Comparison of ENCODE assay signal across 16 cellular contexts in genomic region chr4:38818441-38818976, GRCh38. TPM values are rescaled to one million over a fixed set of nuclear protein-coding genes. Genes with fewer than 3 reads are reported as not detected.
DNase-seq lines count a peak whose midpoint lies in the region; ATAC-seq, FAIRE-seq and TF ChIP-seq lines count a peak whose summit lies in the region.
"Had no signal": no experiment of that assay in that cellular context is flagged by ENCODE, and none has a peak within 500 bp of the region (broad histone marks: within the 10 kb centered on the region; RNA-seq: fewer than 3 reads in every experiment).

No MANE protein-coding gene starts in this region.

- DNase-seq in GM12891 (ENCODE audit: insufficient read length, low spot score) (no peak), bronchial epithelial cell (ENCODE audit: low read depth) (peak; percentile 51), NCI-H1930 (lab: John Stamatoyannopoulos, UW) (no peak), vagina (ENCODE audit: extremely low spot score in 2 of 2) (no peak)
- no peak for DNase-seq in activated T-cell treated with anti-CD3 and anti-CD28 coated beads, Interleukin-2, amount 50 U/mL, for 24 hours
- DNase-seq in naive thymus-derived CD8-positive, alpha-beta T cell, result no peak
- DNase-seq: activated effector memory CD4-positive, alpha-beta T cell treated with anti-CD3 and anti-CD28 coated beads, Interleukin-2, amount 50 U/mL, for 16 hours; CD8-positive, alpha-beta T cell; Kasumi-1; NCI-H82; stimulated activated CD4-positive, alpha-beta T cell treated with anti-CD3 and anti-CD28 coated beads, Interleukin-4, amount 100 ng/mL, for 4 hours; uterus had no signal

- peaks cover 13% of the 10 kb centered on the region for H3K4me1 Mint-ChIP-seq in activated T-cell treated with anti-CD3 and anti-CD28 coated beads, Interleukin-2, amount 50 U/mL, for 24 hours (ENCODE audit: low read depth)
- peaks cover 0 to 43% (median 4%) of the 10 kb centered on the region in 4 donors for H3K4me1 Mint-ChIP-seq in naive thymus-derived CD8-positive, alpha-beta T cell
- H3K4me1 Mint-ChIP-seq: nephron had no signal

- H3K9me3 Mint-ChIP-seq in activated T-cell treated with anti-CD3 and anti-CD28 coated beads, Interleukin-2, amount 50 U/mL, for 24 hours, result peaks cover 9% of the 10 kb centered on the region
- peaks cover 0 to 37% (median 17%) of the 10 kb centered on the region in 9 donors for H3K9me3 Mint-ChIP-seq in naive thymus-derived CD8-positive, alpha-beta T cell

- H3K27ac Mint-ChIP-seq in activated T-cell treated with anti-CD3 and anti-CD28 coated beads, Interleukin-2, amount 50 U/mL, for 24 hours, result no peak overlapping the region
- H3K27ac Mint-ChIP-seq in naive thymus-derived CD8-positive, alpha-beta T cell, result no peak overlapping the region
- H3K27ac Mint-ChIP-seq: CD8-positive, alpha-beta T cell; nephron had no signal

- H3K27me3 ChIP-seq in bronchial epithelial cell (ENCODE audit: control insufficient read depth, insufficient read depth, low read length), result no peaks in the 10 kb centered on the region
- no peaks in the 10 kb centered on the region for H3K27me3 ChIP-seq in vagina
- H3K27me3 ChIP-seq: uterus had no signal

- POLR2A ChIA-PET in naive thymus-derived CD8-positive, alpha-beta T cell (lab: Charles Lee), result no interaction called here

- TF ChIP-seq CTCF in bronchial epithelial cell (IDR thresholded peaks at IDR 0.05; ENCODE audit: insufficient read depth, low read length, severe bottlenecking), result no peak
- TF ChIP-seq CTCF in vagina (IDR thresholded peaks at IDR 0.05), result no peak

- no peaks in the 10 kb centered on the region for H3K27me3 Mint-ChIP-seq in activated T-cell treated with anti-CD3 and anti-CD28 coated beads, Interleukin-2, amount 50 U/mL, for 24 hours
- H3K27me3 Mint-ChIP-seq in naive thymus-derived CD8-positive, alpha-beta T cell, result no peaks in the 10 kb centered on the region

- intact Hi-C loops in vagina (cut with DNase I), result no loop called here

- peak; percentile 55; the same call in 1 of the 2 replicates for TF ChIP-seq POLR2A in GM12891 (IDR thresholded peaks at IDR 0.05; ENCODE audit: low read depth, low read length)
- TF ChIP-seq POLR2A in vagina (IDR thresholded peaks at IDR 0.05), result no peak

- H3K9me3 ChIP-seq in vagina, result no peaks in the 10 kb centered on the region
- H3K9me3 ChIP-seq: uterus had no signal

- H3K36me3 Mint-ChIP-seq in activated T-cell treated with anti-CD3 and anti-CD28 coated beads, Interleukin-2, amount 50 U/mL, for 24 hours (ENCODE audit: low read depth), result no peaks in the 10 kb centered on the region
- H3K36me3 Mint-ChIP-seq in naive thymus-derived CD8-positive, alpha-beta T cell, result peaks cover 0 to 16% (median 6%) of the 10 kb centered on the region in 3 donors

- ATAC-seq in GM19463 (IDR thresholded peaks at IDR 0.05; ENCODE audit: unreplicated experiment) (peak; percentile 57), HG03103 (IDR thresholded peaks at IDR 0.05; ENCODE audit: low read depth, unreplicated experiment) (peak; percentile 50)
- ATAC-seq in naive thymus-derived CD8-positive, alpha-beta T cell, result no peak
- ATAC-seq: CD8-positive, alpha-beta T cell had no signal

- H3K4me3 Mint-ChIP-seq in activated T-cell treated with anti-CD3 and anti-CD28 coated beads, Interleukin-2, amount 50 U/mL, for 24 hours, result no peak overlapping the region
- H3K4me3 Mint-ChIP-seq in naive thymus-derived CD8-positive, alpha-beta T cell, result no peak overlapping the region
- H3K4me3 Mint-ChIP-seq: CD8-positive, alpha-beta T cell; nephron had no signal

- FAIRE-seq in GM12891 (lab: Jason Lieb, UNC) (peak; percentile 94), bronchial epithelial cell (lab: Jason Lieb, UNC) (no peak)
- FAIRE-seq: colon had no signal

- H3K27ac ChIP-seq in vagina, result no peak overlapping the region
- H3K27ac ChIP-seq: uterus had no signal

- H3K36me3 ChIP-seq in bronchial epithelial cell (ENCODE audit: control insufficient read depth, insufficient read depth, low read length) (no peaks in the 10 kb centered on the region), vagina (no peaks in the 10 kb centered on the region)
- H3K36me3 ChIP-seq: uterus had no signal

- H3K4me1 ChIP-seq in vagina, result no peaks in the 10 kb centered on the region
- H3K4me1 ChIP-seq: uterus had no signal

- no peak overlapping the region for H3K4me3 ChIP-seq in bronchial epithelial cell (ENCODE audit: low read depth, low read length)
- no peak overlapping the region for H3K4me3 ChIP-seq in vagina
- H3K4me3 ChIP-seq: uterus had no signal

TF ChIP-seq in GM12891, 5 proteins besides CTCF, POLR2A, EP300 and RAD21:
- TF ChIP-seq POLR2AphosphoS5 (IDR thresholded peaks at IDR 0.05; ENCODE audit: low read depth, low read length) (no peak; the same call in 1 of the 2 replicates), POU2F2 (IDR thresholded peaks at IDR 0.05; ENCODE audit: low read depth, low read length) (0 out of 2 replicates have a peak, but pooled peaks have one; percentile 34), PAX5 (IDR thresholded peaks at IDR 0.05; ENCODE audit: insufficient read depth, low read length, severe bottlenecking) (peak; percentile 66)
TF ChIP-seq in GM12891: peak in this region for 2.

RNA-seq across cellular contexts. Expression of gene TLR1, which starts 13.9 kb away (rescaled TPM):
- 24.5 TPM for polyA plus RNA-seq in GM12891 (2012; ENCODE audit: low read depth, missing spikeins)
- 0.13 and 0.26 TPM in 2 replicates for total RNA-seq in bronchial epithelial cell
- total RNA-seq in vagina, result 10.3 TPM
- total RNA-seq in naive thymus-derived CD8-positive, alpha-beta T cell, result 10 to 100 TPM; 11.1 to 13.3 TPM
- polyA plus RNA-seq in naive thymus-derived CD8-positive, alpha-beta T cell, result 1 to 10 TPM; 7.1 to 7.9 (median 7.4) TPM

RNA-seq across cellular contexts. Expression of gene TLR10, which starts 35.7 kb away (rescaled TPM):
- polyA plus RNA-seq in GM12891 (2012; ENCODE audit: low read depth, missing spikeins), result 52.6 TPM
- total RNA-seq in bronchial epithelial cell (not detected in 2 replicates), vagina (not detected)
- total RNA-seq in naive thymus-derived CD8-positive, alpha-beta T cell, result 1 to 10 TPM; 2.0 to 2.7 TPM
- polyA plus RNA-seq in naive thymus-derived CD8-positive, alpha-beta T cell, result under 1 TPM in 2 of 3 donors, not detected in 1; 0.30 to 0.44 TPM

RNA-seq across cellular contexts. Expression of gene TLR6, which starts 38.1 kb away (rescaled TPM):
- polyA plus RNA-seq in GM12891 (2012; ENCODE audit: low read depth, missing spikeins), result 10.3 TPM
- total RNA-seq in bronchial epithelial cell (0.26 and 0.38 TPM in 2 replicates), vagina (8.3 TPM)
- 1 to 10 TPM; 4.0 to 4.1 TPM for total RNA-seq in naive thymus-derived CD8-positive, alpha-beta T cell
- polyA plus RNA-seq in naive thymus-derived CD8-positive, alpha-beta T cell, result under 1 TPM in 1 of 3 donors, not detected in 2; 0.29 TPM

RNA-seq across cellular contexts. Expression of gene FAM114A1, which starts 49.1 kb away (rescaled TPM):
- 5.2 TPM for polyA plus RNA-seq in GM12891 (2012; ENCODE audit: low read depth, missing spikeins)
- 40.2 and 44.2 TPM in 2 replicates for total RNA-seq in bronchial epithelial cell
- 105 TPM for total RNA-seq in vagina
- under 1 TPM in 1 of 2 experiments, not detected in 1; 0.34 TPM for total RNA-seq in naive thymus-derived CD8-positive, alpha-beta T cell
- polyA plus RNA-seq in naive thymus-derived CD8-positive, alpha-beta T cell, result not detected
- total RNA-seq: CD8-positive, alpha-beta T cell had no signal

Comparison
In these comparisons a context has a peak if more than half of its experiments do, and no peak if none do; other contexts are left out.
1. ATAC-seq: peak in GM19463 (single experiment) and HG03103 (single experiment); none in naive thymus-derived CD8-positive, alpha-beta T cell (0 of 2).